36 cellular contexts compared by ENCODE assay signal in the genomic region with DNA sequence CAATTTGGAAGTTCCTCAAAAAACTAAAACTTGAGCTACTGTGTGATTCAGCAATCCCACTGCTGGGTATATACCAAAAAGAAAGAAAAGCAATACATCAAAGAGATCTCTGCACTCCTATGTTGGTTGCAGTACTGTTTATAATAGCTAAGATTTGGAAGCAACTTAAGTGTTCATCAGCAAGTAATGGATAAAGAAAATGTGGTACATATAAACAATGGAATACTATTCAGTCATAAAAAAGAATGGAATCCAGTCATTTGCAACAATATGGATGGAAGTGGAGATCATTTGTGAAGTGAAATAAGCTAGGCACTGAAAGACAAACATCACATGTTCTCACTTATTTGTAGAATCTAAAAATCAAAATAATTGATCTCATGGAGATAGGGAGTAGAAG.
"Had no signal": no experiment of that assay in that cellular context is flagged by ENCODE, and none has a peak within 500 bp of the region (broad histone marks: within the 10 kb centered on the region; RNA-seq: fewer than 3 reads in every experiment).

No MANE protein-coding gene starts in this region.

- DNase-seq: Karpas-422, Kasumi-1, MG63, MM.1S, MV-4-11, NCI-H1048, NCI-H1092, NCI-H1092 treated with DMSO at 0.1 percent for 48 hours, NCI-H1105, NCI-H1105 treated with DMSO at 0.1 percent for 48 hours, NCI-H1417, NCI-H1417 treated with DMSO at 0.1 percent for 48 hours, NCI-H1436, NCI-H1436 treated with DMSO at 0.1 percent for 48 hours, NCI-H146, NCI-H1694, NCI-H1694 treated with DMSO at 0.1 percent for 48 hours, NCI-H187, NCI-H187 treated with DMSO at 0.1 percent for 48 hours, NCI-H1930, NCI-H2029, NCI-H2029 treated with DMSO at 0.1 percent for 48 hours, NCI-H2081, NCI-H2081 treated with DMSO at 0.1 percent for 48 hours, NCI-H2107, NCI-H2171, NCI-H2171 treated with DMSO at 0.1 percent for 48 hours, NCI-H2227 treated with DMSO at 0.1 percent for 48 hours, NCI-H226, NCI-H345, NCI-H446, NCI-H446 treated with DMSO at 0.1 percent for 48 hours, NCI-H510A, NCI-H510A treated with DMSO at 0.1 percent for 48 hours, NCI-H524, NCI-H524 treated with DMSO at 0.1 percent for 48 hours had no signal

- H3K4me3 ChIP-seq: MG63 had no signal

- H3K9me3 ChIP-seq: MG63 had no signal

- H3K36me3 ChIP-seq: MG63 had no signal

- H3K27me3 ChIP-seq: MG63 had no signal
